12 cellular contexts compared by ENCODE assay signal in the genomic region with DNA sequence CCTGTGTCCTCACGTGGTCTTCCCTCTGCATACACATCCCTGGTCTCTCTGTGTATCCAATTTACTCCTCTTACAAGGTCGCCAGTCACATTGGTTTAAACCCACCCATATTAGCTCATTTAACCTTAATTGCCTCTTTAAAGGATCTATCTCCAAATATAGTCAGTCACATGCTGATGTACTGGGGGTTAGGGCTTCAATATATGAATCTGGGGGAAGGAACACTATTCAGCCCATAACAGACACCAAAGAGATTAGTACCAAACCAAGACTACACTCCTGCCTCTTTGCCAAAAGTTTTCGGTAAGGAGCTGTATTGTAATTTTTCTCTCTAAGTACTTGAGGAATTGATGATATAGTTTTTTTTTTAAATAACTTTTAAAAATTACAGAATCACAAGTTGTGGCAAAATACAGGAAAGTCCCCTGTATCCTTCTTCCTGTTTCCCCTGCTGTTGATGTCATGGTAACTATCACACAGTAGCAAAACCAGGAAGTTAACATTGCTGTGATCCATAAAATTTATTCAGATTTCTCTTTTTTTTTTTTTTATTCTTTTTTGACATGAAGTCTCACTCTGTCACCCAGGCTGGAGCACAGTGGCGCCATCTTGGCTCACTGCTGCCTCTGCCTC.
DNase-seq lines count a peak whose midpoint lies in the region; ATAC-seq, FAIRE-seq and TF ChIP-seq lines count a peak whose summit lies in the region.
"Had no signal": no experiment of that assay in that cellular context is flagged by ENCODE, and none has a peak within 500 bp of the region (broad histone marks: within the 10 kb centered on the region; RNA-seq: fewer than 3 reads in every experiment).

No MANE protein-coding gene starts in this region.

- peaks cover 37% of the 10 kb centered on the region for H3K4me1 Mint-ChIP-seq in CD8-positive, alpha-beta T cell (ENCODE audit: low read depth)

- TF ChIP-seq CTCF in CD8-positive, alpha-beta T cell (IDR thresholded peaks at IDR 0.05) = no peak
- no peak for TF ChIP-seq CTCF in epithelial cell of esophagus (IDR thresholded peaks at IDR 0.05; ENCODE audit: insufficient read depth, low read depth, low read length, missing control alignments)
- TF ChIP-seq CTCF in neutrophil (IDR thresholded peaks at IDR 0.05) = no peak

- no peak overlapping the region for H3K4me3 Mint-ChIP-seq in CD8-positive, alpha-beta T cell

- no peaks in the 10 kb centered on the region for H3K36me3 ChIP-seq in CD8-positive, alpha-beta T cell (ENCODE audit: insufficient read depth, low read length)
- peaks cover 28% of the 10 kb centered on the region for H3K36me3 ChIP-seq in neutrophil

- CTCF ChIA-PET in CD8-positive, alpha-beta T cell (lab: Charles Lee) = interaction anchor here (1.0 to 1.8 kb wide), 2 partner anchors 11 to 18 kb away, joined by 3 to 4 read pairs; no protein-coding TSS in a partner anchor

- ATAC-seq in CD8-positive, alpha-beta T cell = peak; percentile 49
- ATAC-seq in GM18867 (IDR thresholded peaks at IDR 0.05; ENCODE audit: unreplicated experiment) (no peak), HG03095 (IDR thresholded peaks at IDR 0.05; ENCODE audit: unreplicated experiment) (no peak)

- POLR2A ChIA-PET in CD8-positive, alpha-beta T cell (lab: Charles Lee) = no interaction called here

- peaks cover 12% of the 10 kb centered on the region for H3K36me3 Mint-ChIP-seq in CD8-positive, alpha-beta T cell

- H3K9me3 ChIP-seq in CD8-positive, alpha-beta T cell (ENCODE audit: low read length) = no peaks in the 10 kb centered on the region
- no peaks in the 10 kb centered on the region for H3K9me3 ChIP-seq in neutrophil
- H3K9me3 ChIP-seq: SK-N-SH had no signal

- H3K4me1 ChIP-seq in CD8-positive, alpha-beta T cell (ENCODE audit: insufficient read depth, low read length) = peaks cover 8% of the 10 kb centered on the region
- peaks cover 8 to 12% of the 10 kb centered on the region in 2 experiments for H3K4me1 ChIP-seq in neutrophil (ENCODE audit: control insufficient read depth in 1 of 2, insufficient read depth in 1 of 2, low read depth in 1 of 2, low read length in 1 of 2)

- no peak overlapping the region for H3K4me3 ChIP-seq in CD8-positive, alpha-beta T cell (ENCODE audit: low read depth, low read length)
- H3K4me3 ChIP-seq in epithelial cell of esophagus (ENCODE audit: low read length) = no peak overlapping the region
- H3K4me3 ChIP-seq in neutrophil (ENCODE audit: low read depth in 1 of 2, low read length in 1 of 2) = no peak overlapping the region

- H3K27me3 Mint-ChIP-seq in CD8-positive, alpha-beta T cell (ENCODE audit: low read depth) = no peaks in the 10 kb centered on the region

- H3K9me3 Mint-ChIP-seq in CD8-positive, alpha-beta T cell = no peaks in the 10 kb centered on the region

- no peak for FAIRE-seq in RCC 7860 (lab: Jason Lieb, UNC)

- no peak for DNase-seq in CD8-positive, alpha-beta T cell
- DNase-seq in RCC 7860 (ENCODE audit: low spot score) (peak; percentile 10), epithelial cell of esophagus (ENCODE audit: low read depth) (peak; percentile 45), hippocampal formation (lab: John Stamatoyannopoulos, UW) (no peak), COLO829 (ENCODE audit: low spot score) (no peak)
- DNase-seq: activated T-cell treated with anti-CD3 and anti-CD28 coated beads for 4 hours; effector CD8-positive, alpha-beta T cell; NCI-H2107; SK-N-SH had no signal

- intact Hi-C loops in CD8-positive, alpha-beta T cell (cut with DNase I, micrococcal nuclease) = no loop called here

- no peak overlapping the region for H3K27ac ChIP-seq in CD8-positive, alpha-beta T cell (ENCODE audit: low read depth, low read length)
- peak overlapping the region; percentile 56 for H3K27ac ChIP-seq in neutrophil

- no peak overlapping the region for H3K27ac Mint-ChIP-seq in CD8-positive, alpha-beta T cell

- no peaks in the 10 kb centered on the region for H3K27me3 ChIP-seq in CD8-positive, alpha-beta T cell (ENCODE audit: insufficient read depth, low read length)
- H3K27me3 ChIP-seq in neutrophil = no peaks in the 10 kb centered on the region

Comparison
In these comparisons a context has a peak if more than half of its experiments do, and no peak if none do; other contexts are left out.
1. DNase-seq: peak in RCC 7860 (single experiment) and epithelial cell of esophagus (single experiment); none in CD8-positive, alpha-beta T cell (0 of 7), hippocampal formation (0 of 2) and COLO829 (single experiment).